8 cellular contexts compared by ENCODE assay signal in genomic region chr11:65556470-65557279, GRCh38. TPM values are rescaled to one million over a fixed set of nuclear protein-coding genes. Genes with fewer than 3 reads are reported as not detected.
DNase-seq lines count a peak whose midpoint lies in the region; ATAC-seq, FAIRE-seq and TF ChIP-seq lines count a peak whose summit lies in the region.

No MANE protein-coding gene starts in this region.

- no peak overlapping the region for H2AFZ ChIP-seq in endothelial cell of umbilical vein (ENCODE audit: low read depth, low read length)

- CTCF ChIA-PET in CD4-positive, alpha-beta T cell (lab: Charles Lee) = interaction anchor here (0.9 to 4.0 kb wide), 4 partner anchors 9 to 32 kb away, joined by 3 to 21 read pairs (median 4); no protein-coding TSS in a partner anchor
- CTCF ChIA-PET in endothelial cell of umbilical vein (lab: Charles Lee) = interaction anchor here (1.1 to 3.2 kb wide), 6 partner anchors 9 to 37 kb away, joined by 3 to 21 read pairs (median 5); partner anchors contain the start of genes FAM89B and ZNRD2

- H3K4me1 ChIP-seq in endothelial cell of umbilical vein (ENCODE audit: control insufficient read depth, extremely low read depth, insufficient read depth, low read length) (peaks cover 56% of the 10 kb centered on the region), pancreas (peaks cover 12 to 35% (median 12%) of the 10 kb centered on the region in 3 donors)

- POLR2A ChIA-PET in CD4-positive, alpha-beta T cell (lab: Charles Lee) = interaction anchor here (0.7 to 3.4 kb wide), 10 partner anchors 9 to 59 kb away, joined by 3 to 23 read pairs (median 4); partner anchors contain the start of genes EHBP1L1, FAM89B, PCNX3 and ZNRD2
- POLR2A ChIA-PET in endothelial cell of umbilical vein (lab: Charles Lee) = interaction anchor here (1.1 kb wide), 1 partner anchor 16 kb away, joined by 3 read pairs; no protein-coding TSS in a partner anchor

- H4K20me1 ChIP-seq in endothelial cell of umbilical vein (replicated peaks; ENCODE audit: control insufficient read depth, extremely low read depth, insufficient read depth, low read length) = no peaks in the 10 kb centered on the region

- peaks cover 0 to 14% of the 10 kb centered on the region in 2 experiments for H3K36me3 ChIP-seq in endothelial cell of umbilical vein (ENCODE audit: control insufficient read depth in 2 of 2, extremely low read depth in 1 of 2, insufficient read depth in 2 of 2, low read length in 2 of 2)
- H3K36me3 ChIP-seq in pancreas = no peaks in the 10 kb centered on the region

- DNase-seq in CD4-positive, alpha-beta T cell = no peak
- DNase-seq in SW480 (ENCODE audit: low spot score) (peak; percentile 65), endothelial cell of umbilical vein (ENCODE audit: low read depth, low spot score) (peak; percentile 29), pancreas (peak in 2 of 6 donors; percentile 26 to 40), superior temporal gyrus (ENCODE audit: extremely low spot score) (no peak), NCI-H446 treated with DMSO at 0.1 percent for 48 hours (lab: John Stamatoyannopoulos, UW) (no peak), GM10266 (ENCODE audit: extremely low spot score) (no peak)

- H3K9me3 Mint-ChIP-seq in CD4-positive, alpha-beta T cell = no peaks in the 10 kb centered on the region

- TF ChIP-seq POLR2A in endothelial cell of umbilical vein (IDR thresholded peaks at IDR 0.05; ENCODE audit: low read depth, low read length) = no peak

- FAIRE-seq in endothelial cell of umbilical vein (lab: Jason Lieb, UNC) = no peak
- FAIRE-seq in pancreas (lab: Jason Lieb, UNC) = no peak

- no peaks in the 10 kb centered on the region for H3K9me1 ChIP-seq in endothelial cell of umbilical vein (replicated peaks; ENCODE audit: control insufficient read depth, extremely low read depth, insufficient read depth, low read length)

- H3K4me1 Mint-ChIP-seq in CD4-positive, alpha-beta T cell (ENCODE audit: low read depth) = peaks cover 73% of the 10 kb centered on the region

- no TSS peak for BruUV-seq in endothelial cell of umbilical vein (replicated peaks; lab: Mats Ljungman, UMichigan)

- no peaks in the 10 kb centered on the region for H3K27me3 ChIP-seq in CD4-positive, alpha-beta T cell (ENCODE audit: control insufficient read depth, insufficient read depth, low read length)
- H3K27me3 ChIP-seq in endothelial cell of umbilical vein (ENCODE audit: control insufficient read depth in 2 of 2, insufficient read depth in 2 of 2, low read length in 2 of 2) = no peaks in the 10 kb centered on the region
- no peaks in the 10 kb centered on the region for H3K27me3 ChIP-seq in pancreas

- H3K9ac ChIP-seq in endothelial cell of umbilical vein (replicated peaks; ENCODE audit: extremely low read depth, insufficient read depth, low read length) = peak overlapping the region; percentile 49

- dilution Hi-C loops in endothelial cell of umbilical vein (cut with MboI; ENCODE audit: extremely low pct_ligation_motif_present, low sequenced_read_pairs) = no loop called here

- peak overlapping the region; percentile 70 for H3K27ac ChIP-seq in CD4-positive, alpha-beta T cell (ENCODE audit: low read depth, low read length)
- H3K27ac ChIP-seq in endothelial cell of umbilical vein (ENCODE audit: insufficient read depth, low read depth, low read length) (peak overlapping the region; percentile 23), pancreas (peak overlapping the region; percentile 61 to 95 (median 90))

- H3K79me2 ChIP-seq in endothelial cell of umbilical vein (ENCODE audit: control insufficient read depth, insufficient read depth, low read length) = peaks cover 22% of the 10 kb centered on the region

- no peaks in the 10 kb centered on the region for H3K27me3 Mint-ChIP-seq in CD4-positive, alpha-beta T cell

- peak overlapping the region; percentile 87 for H3K27ac Mint-ChIP-seq in CD4-positive, alpha-beta T cell

- peak overlapping the region; percentile 94 for H3K4me3 Mint-ChIP-seq in CD4-positive, alpha-beta T cell

- TF ChIP-seq CTCF in CD4-positive, alpha-beta T cell (IDR thresholded peaks at IDR 0.05) = no peak
- TF ChIP-seq CTCF in endothelial cell of umbilical vein (IDR thresholded peaks at IDR 0.05; ENCODE audit: extremely low read depth in 1 of 2, insufficient read depth in 1 of 2, low read depth in 1 of 2, low read length in 2 of 2) (no peak), pancreas (IDR thresholded peaks at IDR 0.05) (no peak), GM10266 (IDR thresholded peaks at IDR 0.05; ENCODE audit: control insufficient read depth, insufficient read depth, low read depth, missing control alignments) (no peak)

- ATAC-seq in CD4-positive, alpha-beta T cell (ENCODE audit: poor library complexity) = no peak
- no peak for ATAC-seq in pancreas
- no peak for ATAC-seq in GM21576 (IDR thresholded peaks at IDR 0.05; ENCODE audit: unreplicated experiment)

- H3K9me3 ChIP-seq in CD4-positive, alpha-beta T cell (ENCODE audit: control insufficient read depth, low read length) = no peaks in the 10 kb centered on the region
- H3K9me3 ChIP-seq in endothelial cell of umbilical vein (replicated peaks; ENCODE audit: control insufficient read depth, insufficient read depth, low read length) (no peaks in the 10 kb centered on the region), pancreas (no peaks in the 10 kb centered on the region)

- H3K4me3 ChIP-seq in endothelial cell of umbilical vein (replicated peaks in 1 of 3; ENCODE audit: insufficient read depth in 1 of 3, low read depth in 1 of 3, low read length in 3 of 3) (peak overlapping the region; percentile 25 to 52 (median 48)), pancreas (peak overlapping the region; percentile 26 to 59 (median 51))

- intact Hi-C loops in CD4-positive, alpha-beta T cell (cut with DNase I, micrococcal nuclease) = no loop called here
- intact Hi-C loops in endothelial cell of umbilical vein (cut with micrococcal nuclease) = no loop called here
- intact Hi-C loops in pancreas (cut with DNase I) = no loop called here

- peaks cover 22% of the 10 kb centered on the region for H3K36me3 Mint-ChIP-seq in CD4-positive, alpha-beta T cell (ENCODE audit: low read depth)

- 70 to 73% methylated on average over 12 of the region's 12 CpGs for WGBS in pancreas, 2 donors

- H3K4me2 ChIP-seq in endothelial cell of umbilical vein (ENCODE audit: insufficient read depth, low read length) = peak overlapping the region; percentile 68

RNA-seq across cellular contexts. Expression of gene LTBP3, which starts 1.5 kb away (rescaled TPM):
- total RNA-seq in CD4-positive, alpha-beta T cell = 100 to 1,000 TPM; 236 to 238 TPM
- total RNA-seq in endothelial cell of umbilical vein (120 and 121 TPM in 2 replicates), pancreas (100 to 1,000 TPM in 1 of 6 donors, 10 to 100 TPM in 5; 44.7 to 119 (median 63.4) TPM)
- polyA plus RNA-seq in endothelial cell of umbilical vein (209 and 225 TPM in 2 replicates), pancreas (100 to 1,000 TPM; 118 to 151 TPM)
- polyA plus RNA-seq in endothelial cell of umbilical vein (2011; cell fraction: cytosol; rRNA removed) = 92.6 and 135 TPM in 2 replicates
- polyA plus RNA-seq in endothelial cell of umbilical vein (2011; cell fraction: nucleus; rRNA removed) = 799 and 904 TPM in 2 replicates
- polyA plus RNA-seq in endothelial cell of umbilical vein (2012) = 108 and 232 TPM in 2 replicates
- polyA minus RNA-seq in endothelial cell of umbilical vein = 44.1 and 70.6 TPM in 2 replicates
- 8.5 TPM for polyA minus RNA-seq in endothelial cell of umbilical vein (2011; cell fraction: cytosol; rRNA and poly(A)+ RNA removed)
- 104 and 152 TPM in 2 replicates for polyA minus RNA-seq in endothelial cell of umbilical vein (2011; cell fraction: nucleus; rRNA and poly(A)+ RNA removed)

RNA-seq across cellular contexts. Expression of gene ZNRD2, which starts 13.6 kb away (rescaled TPM):
- 10 to 100 TPM; 38.7 to 39.9 TPM for total RNA-seq in CD4-positive, alpha-beta T cell
- total RNA-seq in endothelial cell of umbilical vein (40.8 and 46.9 TPM in 2 replicates), pancreas (10 to 100 TPM; 17.8 to 29.1 (median 20.1) TPM)
- polyA plus RNA-seq in endothelial cell of umbilical vein (96.2 and 96.7 TPM in 2 replicates), pancreas (10 to 100 TPM; 32.5 to 34.8 TPM)
- 73.6 and 74.5 TPM in 2 replicates for polyA plus RNA-seq in endothelial cell of umbilical vein (2011; cell fraction: cytosol; rRNA removed)
- polyA plus RNA-seq in endothelial cell of umbilical vein (2011; cell fraction: nucleus; rRNA removed) = 50.6 TPM in 2 replicates
- 93.2 and 99.8 TPM in 2 replicates for polyA plus RNA-seq in endothelial cell of umbilical vein (2012)
- 11.3 and 14.6 TPM in 2 replicates for polyA minus RNA-seq in endothelial cell of umbilical vein
- 27.7 TPM for polyA minus RNA-seq in endothelial cell of umbilical vein (2011; cell fraction: cytosol; rRNA and poly(A)+ RNA removed)
- polyA minus RNA-seq in endothelial cell of umbilical vein (2011; cell fraction: nucleus; rRNA and poly(A)+ RNA removed) = 14.4 and 33.5 TPM in 2 replicates

RNA-seq across cellular contexts. Expression of gene FAM89B, which starts 15.7 kb away (rescaled TPM):
- 10 to 100 TPM; 23.3 to 27.3 TPM for total RNA-seq in CD4-positive, alpha-beta T cell
- total RNA-seq in endothelial cell of umbilical vein (63.1 and 63.8 TPM in 2 replicates), pancreas (10 to 100 TPM; 22.7 to 45.9 (median 28.6) TPM)
- polyA plus RNA-seq in endothelial cell of umbilical vein (153 and 193 TPM in 2 replicates), pancreas (10 to 100 TPM; 37.3 to 49.1 TPM)
- polyA plus RNA-seq in endothelial cell of umbilical vein (2011; cell fraction: cytosol; rRNA removed) = 57.2 and 80.4 TPM in 2 replicates
- 31.0 and 31.4 TPM in 2 replicates for polyA plus RNA-seq in endothelial cell of umbilical vein (2011; cell fraction: nucleus; rRNA removed)
- 44.3 and 64.1 TPM in 2 replicates for polyA plus RNA-seq in endothelial cell of umbilical vein (2012)
- 30.8 and 35.3 TPM in 2 replicates for polyA minus RNA-seq in endothelial cell of umbilical vein
- 10.7 TPM for polyA minus RNA-seq in endothelial cell of umbilical vein (2011; cell fraction: cytosol; rRNA and poly(A)+ RNA removed)
- polyA minus RNA-seq in endothelial cell of umbilical vein (2011; cell fraction: nucleus; rRNA and poly(A)+ RNA removed) = 15.6 and 20.3 TPM in 2 replicates

RNA-seq across cellular contexts. Expression of gene EHBP1L1, which starts 19.2 kb away (rescaled TPM):
- 10 to 100 TPM; 82.6 to 88.5 TPM for total RNA-seq in CD4-positive, alpha-beta T cell
- total RNA-seq in endothelial cell of umbilical vein (18.8 and 19.7 TPM in 2 replicates), pancreas (10 to 100 TPM in 4 of 6 donors, 1 to 10 TPM in 2; 6.5 to 26.2 (median 11.2) TPM)
- polyA plus RNA-seq in endothelial cell of umbilical vein (12.7 and 18.5 TPM in 2 replicates), pancreas (10 to 100 TPM; 25.0 to 34.2 TPM)
- polyA plus RNA-seq in endothelial cell of umbilical vein (2011; cell fraction: cytosol; rRNA removed) = 7.1 and 11.1 TPM in 2 replicates
- polyA plus RNA-seq in endothelial cell of umbilical vein (2011; cell fraction: nucleus; rRNA removed) = 29.6 and 32.5 TPM in 2 replicates
- polyA plus RNA-seq in endothelial cell of umbilical vein (2012) = 14.2 and 20.1 TPM in 2 replicates
- polyA minus RNA-seq in endothelial cell of umbilical vein = 8.6 and 12.0 TPM in 2 replicates
- 64.3 TPM for polyA minus RNA-seq in endothelial cell of umbilical vein (2011; cell fraction: cytosol; rRNA and poly(A)+ RNA removed)
- polyA minus RNA-seq in endothelial cell of umbilical vein (2011; cell fraction: nucleus; rRNA and poly(A)+ RNA removed) = 7.8 and 11.2 TPM in 2 replicates

RNA-seq across cellular contexts. Expression of gene SCYL1, which starts 31.8 kb away (rescaled TPM):
- total RNA-seq in CD4-positive, alpha-beta T cell = 10 to 100 TPM; 57.4 to 60.7 TPM
- total RNA-seq in endothelial cell of umbilical vein (88.2 and 88.7 TPM in 2 replicates), pancreas (10 to 100 TPM; 40.1 to 49.4 (median 41.2) TPM)
- polyA plus RNA-seq in endothelial cell of umbilical vein (126 and 153 TPM in 2 replicates), pancreas (10 to 100 TPM; 68.9 to 83.9 TPM)
- 95.1 and 111 TPM in 2 replicates for polyA plus RNA-seq in endothelial cell of umbilical vein (2011; cell fraction: cytosol; rRNA removed)
- 143 and 176 TPM in 2 replicates for polyA plus RNA-seq in endothelial cell of umbilical vein (2011; cell fraction: nucleus; rRNA removed)
- polyA plus RNA-seq in endothelial cell of umbilical vein (2012) = 53.3 and 68.2 TPM in 2 replicates
- 50.9 and 74.3 TPM in 2 replicates for polyA minus RNA-seq in endothelial cell of umbilical vein
- polyA minus RNA-seq in endothelial cell of umbilical vein (2011; cell fraction: cytosol; rRNA and poly(A)+ RNA removed) = 57.2 TPM
- polyA minus RNA-seq in endothelial cell of umbilical vein (2011; cell fraction: nucleus; rRNA and poly(A)+ RNA removed) = 38.2 and 51.4 TPM in 2 replicates

Comparison
In these comparisons a context has a peak if more than half of its experiments do, and no peak if none do; other contexts are left out.
1. DNase-seq: peak in SW480 (single experiment) and endothelial cell of umbilical vein (single experiment); none in CD4-positive, alpha-beta T cell (0 of 10), superior temporal gyrus (single experiment), NCI-H446 treated with DMSO at 0.1 percent for 48 hours (single experiment) and GM10266 (single experiment).
2. H3K27ac ChIP-seq: peak in every context shown above with its lines; median percentile 90 in pancreas; 70 in CD4-positive, alpha-beta T cell; 23 in endothelial cell of umbilical vein.